ENCODE assay signal across 13 cellular contexts in genomic region chr9:5531251-5531972, GRCh38. TPM values are rescaled to one million over a fixed set of nuclear protein-coding genes. Genes with fewer than 3 reads are reported as not detected.
DNase-seq lines count a peak whose midpoint lies in the region; ATAC-seq and TF ChIP-seq lines count a peak whose summit lies in the region.
"Had no signal": no experiment of that assay in that cellular context is flagged by ENCODE, and none has a peak within 500 bp of the region (broad histone marks: within the 10 kb centered on the region; RNA-seq: fewer than 3 reads in every experiment).

No MANE protein-coding gene starts in this region.

- no peak overlapping the region for H3K4me3 Mint-ChIP-seq in activated T-helper 2 cell treated with anti-CD3 and anti-CD28 coated beads, Interferon-gamma antibody, Interleukin-2, Interleukin-4, amounts not matched to agents 10 μg/mL and 5 μg/mL and 100 μg/mL, durations not matched to agents 14 hours and 24 hours and 36 hours (ENCODE audit: low read depth)
- H3K4me3 Mint-ChIP-seq in natural killer cell treated with Interleukin-12 subunit alpha and Interleukin-12 subunit beta and Interleukin-15 and Interleukin-18, amount 100 ng/mL, for 72 hours, result peak overlapping the region; percentile 8

- peaks cover 19% of the 10 kb centered on the region for H3K4me1 Mint-ChIP-seq in activated T-helper 2 cell treated with anti-CD3 and anti-CD28 coated beads, Interferon-gamma antibody, Interleukin-2, Interleukin-4, amounts not matched to agents 10 μg/mL and 5 μg/mL and 100 μg/mL, durations not matched to agents 14 hours and 24 hours and 36 hours (ENCODE audit: low read depth)
- H3K4me1 Mint-ChIP-seq in natural killer cell treated with Interleukin-12 subunit alpha and Interleukin-12 subunit beta and Interleukin-15 and Interleukin-18, amount 100 ng/mL, for 72 hours (ENCODE audit: low read depth in 2 of 2), result peaks cover 14 to 21% of the 10 kb centered on the region in 2 donors

- no peak for TF ChIP-seq CTCF in GM12865 (IDR thresholded peaks at IDR 0.05; ENCODE audit: insufficient read depth, low read depth, low read length, missing control alignments)

- intact Hi-C loops in activated T-helper 2 cell treated with anti-CD3 and anti-CD28 coated beads, Interferon-gamma antibody, Interleukin-2, Interleukin-4, amounts not matched to agents 10 μg/mL and 5 μg/mL and 100 μg/mL, durations not matched to agents 14 hours and 24 hours and 36 hours (cut with micrococcal nuclease), result no loop called here

- H3K36me3 Mint-ChIP-seq in activated T-helper 2 cell treated with anti-CD3 and anti-CD28 coated beads, Interferon-gamma antibody, Interleukin-2, Interleukin-4, amounts not matched to agents 10 μg/mL and 5 μg/mL and 100 μg/mL, durations not matched to agents 14 hours and 24 hours and 36 hours (ENCODE audit: low read depth), result peaks cover 13% of the 10 kb centered on the region
- H3K36me3 Mint-ChIP-seq in natural killer cell treated with Interleukin-12 subunit alpha and Interleukin-12 subunit beta and Interleukin-15 and Interleukin-18, amount 100 ng/mL, for 72 hours, result no peaks in the 10 kb centered on the region

- DNase-seq in GM12865 (ENCODE audit: low read depth) (peak; percentile 47), RKO (ENCODE audit: low spot score) (no peak), COLO829 (ENCODE audit: low spot score) (no peak)
- no peak for DNase-seq in activated T-helper 2 cell treated with anti-CD3 and anti-CD28 coated beads, Interferon-gamma antibody, Interleukin-2, Interleukin-4, amounts not matched to agents 10 μg/mL and 5 μg/mL and 100 μg/mL, durations not matched to agents 14 hours and 24 hours and 36 hours (ENCODE audit: low spot score)
- DNase-seq in natural killer cell treated with Interleukin-12 subunit alpha and Interleukin-12 subunit beta and Interleukin-15 and Interleukin-18, amount 100 ng/mL, for 72 hours (ENCODE audit: low spot score), result no peak
- DNase-seq: activated CD4-positive, CD25-positive, alpha-beta regulatory T cell treated with anti-CD3 and anti-CD28 coated beads, Interleukin-2, amount 50 U/mL, for 72 hours; C1 segment of cervical spinal cord; GM23248; NCI-H1436 treated with DMSO at 0.1 percent for 48 hours; NCI-H446; thyroid gland had no signal

- H3K9me3 Mint-ChIP-seq in activated T-helper 2 cell treated with anti-CD3 and anti-CD28 coated beads, Interferon-gamma antibody, Interleukin-2, Interleukin-4, amounts not matched to agents 10 μg/mL and 5 μg/mL and 100 μg/mL, durations not matched to agents 14 hours and 24 hours and 36 hours, result no peaks in the 10 kb centered on the region
- no peaks in the 10 kb centered on the region for H3K9me3 Mint-ChIP-seq in natural killer cell treated with Interleukin-12 subunit alpha and Interleukin-12 subunit beta and Interleukin-15 and Interleukin-18, amount 100 ng/mL, for 72 hours

- H3K27me3 Mint-ChIP-seq in activated T-helper 2 cell treated with anti-CD3 and anti-CD28 coated beads, Interferon-gamma antibody, Interleukin-2, Interleukin-4, amounts not matched to agents 10 μg/mL and 5 μg/mL and 100 μg/mL, durations not matched to agents 14 hours and 24 hours and 36 hours (ENCODE audit: low read depth), result no peaks in the 10 kb centered on the region
- peaks cover 0 to 7% of the 10 kb centered on the region in 2 donors for H3K27me3 Mint-ChIP-seq in natural killer cell treated with Interleukin-12 subunit alpha and Interleukin-12 subunit beta and Interleukin-15 and Interleukin-18, amount 100 ng/mL, for 72 hours

- ATAC-seq in HG02885 (IDR thresholded peaks at IDR 0.05; ENCODE audit: poor library complexity, unreplicated experiment) (peak; percentile 40), HG03432 (IDR thresholded peaks at IDR 0.05; ENCODE audit: unreplicated experiment) (no peak)
- ATAC-seq in natural killer cell treated with Interleukin-12 subunit alpha and Interleukin-12 subunit beta and Interleukin-15 and Interleukin-18, amount 100 ng/mL, for 72 hours, result no peak

- H3K4me3 ChIP-seq in GM12865 (ENCODE audit: low read depth, low read length), result no peak overlapping the region
- H3K4me3 ChIP-seq: GM23248, thyroid gland had no signal

- H3K27ac Mint-ChIP-seq in activated T-helper 2 cell treated with anti-CD3 and anti-CD28 coated beads, Interferon-gamma antibody, Interleukin-2, Interleukin-4, amounts not matched to agents 10 μg/mL and 5 μg/mL and 100 μg/mL, durations not matched to agents 14 hours and 24 hours and 36 hours, result peak overlapping the region; percentile 61
- peak overlapping the region; percentile 3 to 15 for H3K27ac Mint-ChIP-seq in natural killer cell treated with Interleukin-12 subunit alpha and Interleukin-12 subunit beta and Interleukin-15 and Interleukin-18, amount 100 ng/mL, for 72 hours

RNA-seq across cellular contexts. Expression of gene PDCD1LG2, which starts 21.1 kb away (rescaled TPM):
- 1.7 and 2.0 TPM in 2 replicates for total RNA-seq in activated T-helper 2 cell treated with anti-CD3 and anti-CD28 coated beads, Interferon-gamma antibody, Interleukin-2, Interleukin-4, amounts not matched to agents 10 μg/mL and 5 μg/mL and 100 μg/mL, durations not matched to agents 14 hours and 24 hours and 36 hours
- 1 to 10 TPM in 1 of 2 donors, under 1 TPM in 1; 0.55 to 1.7 TPM for total RNA-seq in natural killer cell treated with Interleukin-12 subunit alpha and Interleukin-12 subunit beta and Interleukin-15 and Interleukin-18, amount 100 ng/mL, for 72 hours
